ENCODE assay signal across 7 cellular contexts in genomic region chr22:32476286-32476685, GRCh38. TPM values are rescaled to one million over a fixed set of nuclear protein-coding genes. Genes with fewer than 3 reads are reported as not detected.
DNase-seq lines count a peak whose midpoint lies in the region; ATAC-seq and TF ChIP-seq lines count a peak whose summit lies in the region.

No MANE protein-coding gene starts in this region.

- H3K36me3 ChIP-seq in hepatocyte (replicated peaks; ENCODE audit: insufficient read depth, low read depth): no peaks in the 10 kb centered on the region

- peaks cover 31% of the 10 kb centered on the region for H3K4me1 Mint-ChIP-seq in activated CD8-positive, alpha-beta T cell treated with anti-CD3 and anti-CD28 coated beads, Interleukin-2, amount 10 ng/mL, durations not matched to agents 7 days and 5 days (ENCODE audit: low read depth)
- peaks cover 20 to 38% of the 10 kb centered on the region in 2 donors for H3K4me1 Mint-ChIP-seq in stimulated activated naive B cell treated with anti-CD40 and anti-IgM and Interleukin-4, amounts not matched to agents 10 μg/mL and 1 μg/mL and 100 μg/mL, for 72 hours

- no peak overlapping the region for H2AFZ ChIP-seq in hepatocyte

- DNase-seq in HFF-Myc (ENCODE audit: extremely low read depth, low read depth) (no peak), hepatocyte (ENCODE audit: low spot score) (no peak), SKM-1 treated with dmso at 0.1 percent for 144 hours (lab: John Stamatoyannopoulos, UW; ENCODE audit: unreplicated experiment) (no peak), OCI-M2 (lab: John Stamatoyannopoulos, UW; ENCODE audit: unreplicated experiment) (no peak), left lobe of liver (ENCODE audit: low spot score) (no peak)
- DNase-seq in activated CD8-positive, alpha-beta T cell treated with anti-CD3 and anti-CD28 coated beads, Interleukin-2, amount 10 ng/mL, durations not matched to agents 7 days and 5 days: no peak
- DNase-seq in stimulated activated naive B cell treated with anti-CD40 and anti-IgM and Interleukin-4, amounts not matched to agents 10 μg/mL and 1 μg/mL and 100 μg/mL, for 72 hours: no peak

- H3K27me3 ChIP-seq in hepatocyte: no peaks in the 10 kb centered on the region

- peak overlapping the region; percentile 80 for H3K4me3 ChIP-seq in HFF-Myc (replicated peaks; ENCODE audit: low read depth, low read length)
- H3K4me3 ChIP-seq in hepatocyte: peak overlapping the region; percentile 83

- H3K27ac ChIP-seq in hepatocyte: peak overlapping the region; percentile 99

- peaks cover 57% of the 10 kb centered on the region for H4K20me1 ChIP-seq in hepatocyte (ENCODE audit: insufficient read depth, poor library complexity, severe bottlenecking)

- no peaks in the 10 kb centered on the region for H3K27me3 Mint-ChIP-seq in activated CD8-positive, alpha-beta T cell treated with anti-CD3 and anti-CD28 coated beads, Interleukin-2, amount 10 ng/mL, durations not matched to agents 7 days and 5 days (ENCODE audit: low read depth)
- no peaks in the 10 kb centered on the region for H3K27me3 Mint-ChIP-seq in stimulated activated naive B cell treated with anti-CD40 and anti-IgM and Interleukin-4, amounts not matched to agents 10 μg/mL and 1 μg/mL and 100 μg/mL, for 72 hours

- TF ChIP-seq CTCF in HFF-Myc (IDR thresholded peaks at IDR 0.05; ENCODE audit: low read depth, low read length, missing control alignments) (no peak), hepatocyte (IDR thresholded peaks at IDR 0.05; ENCODE audit: poor library complexity) (no peak)

- H3K4me3 Mint-ChIP-seq in activated CD8-positive, alpha-beta T cell treated with anti-CD3 and anti-CD28 coated beads, Interleukin-2, amount 10 ng/mL, durations not matched to agents 7 days and 5 days: peak overlapping the region; percentile 95
- peak overlapping the region; percentile 94 for H3K4me3 Mint-ChIP-seq in stimulated activated naive B cell treated with anti-CD40 and anti-IgM and Interleukin-4, amounts not matched to agents 10 μg/mL and 1 μg/mL and 100 μg/mL, for 72 hours

- H3K36me3 Mint-ChIP-seq in activated CD8-positive, alpha-beta T cell treated with anti-CD3 and anti-CD28 coated beads, Interleukin-2, amount 10 ng/mL, durations not matched to agents 7 days and 5 days (ENCODE audit: low read depth): peaks cover 17% of the 10 kb centered on the region
- H3K36me3 Mint-ChIP-seq in stimulated activated naive B cell treated with anti-CD40 and anti-IgM and Interleukin-4, amounts not matched to agents 10 μg/mL and 1 μg/mL and 100 μg/mL, for 72 hours: peaks cover 12 to 13% of the 10 kb centered on the region in 2 donors

- peaks cover 11% of the 10 kb centered on the region for H3K4me1 ChIP-seq in hepatocyte (ENCODE audit: insufficient read depth)

- peak overlapping the region; percentile 95 for H3K27ac Mint-ChIP-seq in activated CD8-positive, alpha-beta T cell treated with anti-CD3 and anti-CD28 coated beads, Interleukin-2, amount 10 ng/mL, durations not matched to agents 7 days and 5 days
- H3K27ac Mint-ChIP-seq in stimulated activated naive B cell treated with anti-CD40 and anti-IgM and Interleukin-4, amounts not matched to agents 10 μg/mL and 1 μg/mL and 100 μg/mL, for 72 hours: no peak overlapping the region

- no peaks in the 10 kb centered on the region for H3K9me2 ChIP-seq in hepatocyte (replicated peaks; ENCODE audit: insufficient read depth)

- POLR2A ChIA-PET in activated CD8-positive, alpha-beta T cell treated with anti-CD3 and anti-CD28 coated beads, Interleukin-2, amount 10 ng/mL, durations not matched to agents 7 days and 5 days (lab: Charles Lee): interaction anchor here (0.6 to 2.1 kb wide), 6 partner anchors 10 to 814 kb away, joined by 3 to 7 read pairs (median 4); partner anchors contain the start of genes PISD and RTCB

- CTCF ChIA-PET in activated CD8-positive, alpha-beta T cell treated with anti-CD3 and anti-CD28 coated beads, Interleukin-2, amount 10 ng/mL, durations not matched to agents 7 days and 5 days (lab: Charles Lee): interaction anchor here (0.7 to 4.2 kb wide), 7 partner anchors 10 to 524 kb away, joined by 3 to 43 read pairs (median 6); partner anchors contain the start of gene RTCB

- H3K9me3 Mint-ChIP-seq in activated CD8-positive, alpha-beta T cell treated with anti-CD3 and anti-CD28 coated beads, Interleukin-2, amount 10 ng/mL, durations not matched to agents 7 days and 5 days (ENCODE audit: insufficient read depth): no peaks in the 10 kb centered on the region
- H3K9me3 Mint-ChIP-seq in stimulated activated naive B cell treated with anti-CD40 and anti-IgM and Interleukin-4, amounts not matched to agents 10 μg/mL and 1 μg/mL and 100 μg/mL, for 72 hours: no peaks in the 10 kb centered on the region

- 23% methylated on average over 4 of the region's 4 CpGs for WGBS in hepatocyte (ENCODE audit: low lambda C conversion rate, missing lambda C conversion rate)

- no peak for ATAC-seq in activated CD8-positive, alpha-beta T cell treated with anti-CD3 and anti-CD28 coated beads, Interleukin-2, amount 10 ng/mL, durations not matched to agents 7 days and 5 days
- ATAC-seq in stimulated activated naive B cell treated with anti-CD40 and anti-IgM and Interleukin-4, amounts not matched to agents 10 μg/mL and 1 μg/mL and 100 μg/mL, for 72 hours (replicated peaks): no peak
- ATAC-seq in left lobe of liver: no peak

- peaks cover 58% of the 10 kb centered on the region for H3K79me2 ChIP-seq in hepatocyte

- no peaks in the 10 kb centered on the region for H3K9me3 ChIP-seq in hepatocyte (ENCODE audit: low read depth)

- H3K4me2 ChIP-seq in hepatocyte: peak overlapping the region; percentile 84

RNA-seq across cellular contexts. Expression of gene FBXO7, which starts 1.7 kb away (rescaled TPM):
- total RNA-seq in activated CD8-positive, alpha-beta T cell treated with anti-CD3 and anti-CD28 coated beads, Interleukin-2, amount 10 ng/mL, durations not matched to agents 7 days and 5 days: 10 to 100 TPM; 84.0 to 90.0 TPM
- total RNA-seq in hepatocyte (82.7 and 91.3 TPM in 2 replicates), left lobe of liver (53.2 TPM)
- 92.5 and 94.2 TPM in 2 replicates for polyA plus RNA-seq in hepatocyte

RNA-seq across cellular contexts. Expression of gene BPIFC, which starts 12.0 kb away (rescaled TPM):
- total RNA-seq in activated CD8-positive, alpha-beta T cell treated with anti-CD3 and anti-CD28 coated beads, Interleukin-2, amount 10 ng/mL, durations not matched to agents 7 days and 5 days: not detected
- total RNA-seq in hepatocyte (not detected in 2 replicates), left lobe of liver (not detected)
- not detected in 2 replicates for polyA plus RNA-seq in hepatocyte
